In the genomic region with DNA sequence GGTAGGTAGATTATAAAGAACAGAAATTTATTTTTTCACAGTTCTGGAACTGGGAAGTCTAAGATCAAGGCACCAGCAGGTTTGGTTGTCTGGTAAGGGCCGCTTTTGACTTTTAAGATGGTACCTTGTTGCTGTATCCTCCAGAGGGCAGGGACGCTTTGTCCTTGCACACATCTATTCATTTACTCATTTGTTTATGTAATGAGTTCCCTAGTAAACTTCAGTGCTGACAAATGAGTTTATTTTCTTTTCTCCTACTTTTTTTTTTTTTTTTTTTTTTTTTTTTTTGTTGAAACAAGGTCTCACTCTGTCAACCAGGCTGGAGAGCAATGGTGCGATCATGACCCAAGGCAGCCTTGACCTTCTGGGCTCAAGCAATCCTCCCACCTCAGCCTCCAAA, we compare ENCODE assay signal across 17 cellular contexts.
DNase-seq lines count a peak whose midpoint lies in the region; ATAC-seq and TF ChIP-seq lines count a peak whose summit lies in the region.
"Had no signal": no experiment of that assay in that cellular context is flagged by ENCODE, and none has a peak within 500 bp of the region (broad histone marks: within the 10 kb centered on the region; RNA-seq: fewer than 3 reads in every experiment).

No MANE protein-coding gene starts in this region.

- intact Hi-C loops in activated naive CD4-positive, alpha-beta T cell treated with anti-CD3 and anti-CD28 coated beads for 36 hours (cut with micrococcal nuclease) = no loop called here
- intact Hi-C loops in posterior vena cava (cut with DNase I) (no loop called here), gastrocnemius medialis (cut with DNase I; ENCODE audit: low total_unique reads) (no loop called here)

- H3K9me3 ChIP-seq in gastrocnemius medialis = no peaks in the 10 kb centered on the region
- H3K9me3 ChIP-seq: stomach had no signal

- DNase-seq in Daoy (ENCODE audit: low read depth) (peak; percentile 13), HT-29 (ENCODE audit: low spot score) (peak; percentile 36), hepatic stellate cell (ENCODE audit: low spot score) (peak; percentile 7), posterior vena cava (ENCODE audit: low spot score) (no peak), gastrocnemius medialis (no peak)
- no peak for DNase-seq in activated naive CD4-positive, alpha-beta T cell treated with anti-CD3 and anti-CD28 coated beads for 36 hours
- DNase-seq: activated CD8-positive, alpha-beta T cell treated with anti-CD3 and anti-CD28 coated beads, Interleukin-2, amount 10 ng/mL, durations not matched to agents 7 days and 5 days; activated naive CD4-positive, alpha-beta T cell treated with anti-CD3 and anti-CD28 coated beads, Interleukin-2, amount 50 U/mL, for 16 hours; NCI-H1930; NCI-H774; stomach had no signal

- in situ Hi-C loops in gastrocnemius medialis (cut with MboI; ENCODE audit: low sequenced_read_pairs in 4 of 4) = no loop called here

- H3K27me3 ChIP-seq in gastrocnemius medialis = no peaks in the 10 kb centered on the region
- H3K27me3 ChIP-seq: stomach had no signal

- no peaks in the 10 kb centered on the region for H3K4me1 Mint-ChIP-seq in activated naive CD4-positive, alpha-beta T cell treated with anti-CD3 and anti-CD28 coated beads for 36 hours (ENCODE audit: low read depth)
- H3K4me1 Mint-ChIP-seq: central memory CD8-positive, alpha-beta T cell had no signal

- CTCF ChIA-PET in activated naive CD4-positive, alpha-beta T cell treated with anti-CD3 and anti-CD28 coated beads for 36 hours (lab: Charles Lee) = no interaction called here

- no peak overlapping the region for H3K4me3 Mint-ChIP-seq in activated naive CD4-positive, alpha-beta T cell treated with anti-CD3 and anti-CD28 coated beads for 36 hours
- H3K4me3 Mint-ChIP-seq: activated CD8-positive, alpha-beta T cell treated with anti-CD3 and anti-CD28 coated beads, Interleukin-2, amount 10 ng/mL, durations not matched to agents 7 days and 5 days; central memory CD8-positive, alpha-beta T cell had no signal

- H3K27ac ChIP-seq in VCaP = no peak overlapping the region
- no peak overlapping the region for H3K27ac ChIP-seq in gastrocnemius medialis
- H3K27ac ChIP-seq: epithelial cell of prostate, stomach had no signal

- H3K27me3 Mint-ChIP-seq in activated naive CD4-positive, alpha-beta T cell treated with anti-CD3 and anti-CD28 coated beads for 36 hours (ENCODE audit: low read depth) = no peaks in the 10 kb centered on the region
- H3K27me3 Mint-ChIP-seq: central memory CD8-positive, alpha-beta T cell had no signal

- peak; percentile 55 for TF ChIP-seq CTCF in VCaP (conservative IDR thresholded peaks at IDR 0.05)
- no peak for TF ChIP-seq CTCF in gastrocnemius medialis (IDR thresholded peaks at IDR 0.05 in 4 of 5, conservative IDR thresholded peaks at IDR 0.05 in 1 of 5)

- TF ChIP-seq POLR2A in gastrocnemius medialis (IDR thresholded peaks at IDR 0.05) = no peak

- no peak for ATAC-seq in gastrocnemius medialis
- ATAC-seq: activated CD8-positive, alpha-beta T cell treated with anti-CD3 and anti-CD28 coated beads, Interleukin-2, amount 10 ng/mL, durations not matched to agents 7 days and 5 days; K562; sciatic nerve had no signal

- no peaks in the 10 kb centered on the region for H3K36me3 ChIP-seq in gastrocnemius medialis
- H3K36me3 ChIP-seq: stomach had no signal

- no peak overlapping the region for H3K4me3 ChIP-seq in gastrocnemius medialis
- H3K4me3 ChIP-seq: K562, lung, stomach had no signal

- H3K9me3 Mint-ChIP-seq in activated naive CD4-positive, alpha-beta T cell treated with anti-CD3 and anti-CD28 coated beads for 36 hours = no peaks in the 10 kb centered on the region
- H3K9me3 Mint-ChIP-seq: central memory CD8-positive, alpha-beta T cell had no signal

- no peak overlapping the region for H3K27ac Mint-ChIP-seq in activated naive CD4-positive, alpha-beta T cell treated with anti-CD3 and anti-CD28 coated beads for 36 hours
- H3K27ac Mint-ChIP-seq: activated CD8-positive, alpha-beta T cell treated with anti-CD3 and anti-CD28 coated beads, Interleukin-2, amount 10 ng/mL, durations not matched to agents 7 days and 5 days had no signal

- no peaks in the 10 kb centered on the region for H3K4me1 ChIP-seq in gastrocnemius medialis
- H3K4me1 ChIP-seq: stomach had no signal

- peaks cover 2% of the 10 kb centered on the region for H3K36me3 Mint-ChIP-seq in activated naive CD4-positive, alpha-beta T cell treated with anti-CD3 and anti-CD28 coated beads for 36 hours (ENCODE audit: low read depth)

Comparison
In these comparisons a context has a peak if more than half of its experiments do, and no peak if none do; other contexts are left out.
1. DNase-seq: peak in Daoy (single experiment), HT-29 (single experiment) and hepatic stellate cell (single experiment); none in activated naive CD4-positive, alpha-beta T cell treated with anti-CD3 and anti-CD28 coated beads for 36 hours (single experiment), posterior vena cava (single experiment) and gastrocnemius medialis (0 of 2).